ENCODE assay signal across 1 cellular context in genomic region chr1:204031098-204031710, GRCh38.
TF ChIP-seq lines count a peak whose summit lies in the region.

No MANE protein-coding gene starts in this region.

TF ChIP-seq in HEK293, 187 proteins besides CTCF, POLR2A, EP300 and RAD21 (continued from another document):
- TF ChIP-seq ZNF148 (tag by site-specific recombination; IDR thresholded peaks at IDR 0.05; ENCODE audit: borderline replicate concordance) (no peak), ZNF843 (tag by site-specific recombination; IDR thresholded peaks at IDR 0.05) (no peak), WT1 (tag by site-specific recombination; IDR thresholded peaks at IDR 0.05) (no peak), KLF16 (tag by site-specific recombination; IDR thresholded peaks at IDR 0.05) (no peak), HOXC10 (CRISPR knock-in tag; IDR thresholded peaks at IDR 0.05) (no peak), ZNF16 (tag by site-specific recombination; IDR thresholded peaks at IDR 0.05; ENCODE audit: low read depth) (no peak), REPIN1 (tag by site-specific recombination; IDR thresholded peaks at IDR 0.05; ENCODE audit: low read depth) (no peak), ZBTB8A (tag by site-specific recombination; IDR thresholded peaks at IDR 0.05) (no peak), ZNF621 (tag by site-specific recombination; IDR thresholded peaks at IDR 0.05) (no peak), ZSCAN16 (tag by site-specific recombination; IDR thresholded peaks at IDR 0.05) (no peak), ZFHX2 (tag by site-specific recombination; conservative IDR thresholded peaks at IDR 0.05) (peak; percentile 93), ZEB2 (tag by site-specific recombination; IDR thresholded peaks at IDR 0.05) (no peak), KLF10 (tag by site-specific recombination; IDR thresholded peaks at IDR 0.05) (no peak), ZIC2 (tag by site-specific recombination; IDR thresholded peaks at IDR 0.05) (peak; percentile 84), KLF17 (tag by site-specific recombination; IDR thresholded peaks at IDR 0.05) (peak; percentile 77), ZNF211 (tag by site-specific recombination; IDR thresholded peaks at IDR 0.05; ENCODE audit: low read depth) (no peak), GLI4 (tag by site-specific recombination; IDR thresholded peaks at IDR 0.05) (no peak), ZNF19 (tag by site-specific recombination; IDR thresholded peaks at IDR 0.05; ENCODE audit: low read depth) (no peak), ZNF292 (tag by site-specific recombination; IDR thresholded peaks at IDR 0.05; ENCODE audit: borderline replicate concordance, low read depth) (no peak), ZBTB26 (tag by site-specific recombination; optimal IDR thresholded peaks at IDR 0.05) (no peak), ZNF555 (tag by site-specific recombination; conservative IDR thresholded peaks at IDR 0.05) (no peak), ZNF23 (tag by site-specific recombination; IDR thresholded peaks at IDR 0.05; ENCODE audit: borderline replicate concordance) (no peak), ZNF785 (tag by site-specific recombination; IDR thresholded peaks at IDR 0.05) (no peak), ZBTB7A (tag by site-specific recombination; IDR thresholded peaks at IDR 0.05; ENCODE audit: low read depth) (no peak)
